2 cellular contexts compared by ENCODE assay signal in genomic region chr7:151185762-151186639, GRCh38.
TF ChIP-seq lines count a peak whose summit lies in the region.

No MANE protein-coding gene starts in this region.

TF ChIP-seq in GM23338, 12 proteins besides CTCF, POLR2A, EP300 and RAD21:
- no peak for TF ChIP-seq NANOG (IDR thresholded peaks at IDR 0.05; ENCODE audit: borderline replicate concordance)
- no peak for TF ChIP-seq ZNF331 (CRISPR knock-in tag; IDR thresholded peaks at IDR 0.05; ENCODE audit: low read depth)
- TF ChIP-seq JUNB (IDR thresholded peaks at IDR 0.05; ENCODE audit: unreplicated experiment), result no peak
- TF ChIP-seq, protein P1, sequence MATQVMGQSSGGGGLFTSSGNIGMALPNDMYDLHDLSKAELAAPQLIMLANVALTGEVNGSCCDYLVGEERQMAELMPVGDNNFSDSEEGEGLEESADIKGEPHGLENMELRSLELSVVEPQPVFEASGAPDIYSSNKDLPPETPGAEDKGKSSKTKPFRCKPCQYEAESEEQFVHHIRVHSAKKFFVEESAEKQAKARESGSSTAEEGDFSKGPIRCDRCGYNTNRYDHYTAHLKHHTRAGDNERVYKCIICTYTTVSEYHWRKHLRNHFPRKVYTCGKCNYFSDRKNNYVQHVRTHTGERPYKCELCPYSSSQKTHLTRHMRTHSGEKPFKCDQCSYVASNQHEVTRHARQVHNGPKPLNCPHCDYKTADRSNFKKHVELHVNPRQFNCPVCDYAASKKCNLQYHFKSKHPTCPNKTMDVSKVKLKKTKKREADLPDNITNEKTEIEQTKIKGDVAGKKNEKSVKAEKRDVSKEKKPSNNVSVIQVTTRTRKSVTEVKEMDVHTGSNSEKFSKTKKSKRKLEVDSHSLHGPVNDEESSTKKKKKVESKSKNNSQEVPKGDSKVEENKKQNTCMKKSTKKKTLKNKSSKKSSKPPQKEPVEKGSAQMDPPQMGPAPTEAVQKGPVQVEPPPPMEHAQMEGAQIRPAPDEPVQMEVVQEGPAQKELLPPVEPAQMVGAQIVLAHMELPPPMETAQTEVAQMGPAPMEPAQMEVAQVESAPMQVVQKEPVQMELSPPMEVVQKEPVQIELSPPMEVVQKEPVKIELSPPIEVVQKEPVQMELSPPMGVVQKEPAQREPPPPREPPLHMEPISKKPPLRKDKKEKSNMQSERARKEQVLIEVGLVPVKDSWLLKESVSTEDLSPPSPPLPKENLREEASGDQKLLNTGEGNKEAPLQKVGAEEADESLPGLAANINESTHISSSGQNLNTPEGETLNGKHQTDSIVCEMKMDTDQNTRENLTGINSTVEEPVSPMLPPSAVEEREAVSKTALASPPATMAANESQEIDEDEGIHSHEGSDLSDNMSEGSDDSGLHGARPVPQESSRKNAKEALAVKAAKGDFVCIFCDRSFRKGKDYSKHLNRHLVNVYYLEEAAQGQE (IDR thresholded peaks at IDR 0.05; ENCODE audit: unreplicated experiment), result no peak
- no peak for TF ChIP-seq EZH2 (IDR thresholded peaks at IDR 0.05; ENCODE audit: low read depth, unreplicated experiment)
- no peak for TF ChIP-seq POLR2AphosphoS5 (IDR thresholded peaks at IDR 0.05; ENCODE audit: low read depth)
- TF ChIP-seq ZNF114 (CRISPR knock-in tag; IDR thresholded peaks at IDR 0.05), result no peak
- no peak for TF ChIP-seq STAT1 (IDR thresholded peaks at IDR 0.05; ENCODE audit: unreplicated experiment)
- TF ChIP-seq, protein P2, sequence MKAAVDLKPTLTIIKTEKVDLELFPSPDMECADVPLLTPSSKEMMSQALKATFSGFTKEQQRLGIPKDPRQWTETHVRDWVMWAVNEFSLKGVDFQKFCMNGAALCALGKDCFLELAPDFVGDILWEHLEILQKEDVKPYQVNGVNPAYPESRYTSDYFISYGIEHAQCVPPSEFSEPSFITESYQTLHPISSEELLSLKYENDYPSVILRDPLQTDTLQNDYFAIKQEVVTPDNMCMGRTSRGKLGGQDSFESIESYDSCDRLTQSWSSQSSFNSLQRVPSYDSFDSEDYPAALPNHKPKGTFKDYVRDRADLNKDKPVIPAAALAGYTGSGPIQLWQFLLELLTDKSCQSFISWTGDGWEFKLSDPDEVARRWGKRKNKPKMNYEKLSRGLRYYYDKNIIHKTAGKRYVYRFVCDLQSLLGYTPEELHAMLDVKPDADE (IDR thresholded peaks at IDR 0.05), result no peak
- TF ChIP-seq CREB1 (CRISPR knock-in tag; IDR thresholded peaks at IDR 0.05; ENCODE audit: low read depth), result no peak
- no peak for TF ChIP-seq EZH2phosphoT487 (IDR thresholded peaks at IDR 0.05; ENCODE audit: unreplicated experiment)
- TF ChIP-seq, protein P3, sequence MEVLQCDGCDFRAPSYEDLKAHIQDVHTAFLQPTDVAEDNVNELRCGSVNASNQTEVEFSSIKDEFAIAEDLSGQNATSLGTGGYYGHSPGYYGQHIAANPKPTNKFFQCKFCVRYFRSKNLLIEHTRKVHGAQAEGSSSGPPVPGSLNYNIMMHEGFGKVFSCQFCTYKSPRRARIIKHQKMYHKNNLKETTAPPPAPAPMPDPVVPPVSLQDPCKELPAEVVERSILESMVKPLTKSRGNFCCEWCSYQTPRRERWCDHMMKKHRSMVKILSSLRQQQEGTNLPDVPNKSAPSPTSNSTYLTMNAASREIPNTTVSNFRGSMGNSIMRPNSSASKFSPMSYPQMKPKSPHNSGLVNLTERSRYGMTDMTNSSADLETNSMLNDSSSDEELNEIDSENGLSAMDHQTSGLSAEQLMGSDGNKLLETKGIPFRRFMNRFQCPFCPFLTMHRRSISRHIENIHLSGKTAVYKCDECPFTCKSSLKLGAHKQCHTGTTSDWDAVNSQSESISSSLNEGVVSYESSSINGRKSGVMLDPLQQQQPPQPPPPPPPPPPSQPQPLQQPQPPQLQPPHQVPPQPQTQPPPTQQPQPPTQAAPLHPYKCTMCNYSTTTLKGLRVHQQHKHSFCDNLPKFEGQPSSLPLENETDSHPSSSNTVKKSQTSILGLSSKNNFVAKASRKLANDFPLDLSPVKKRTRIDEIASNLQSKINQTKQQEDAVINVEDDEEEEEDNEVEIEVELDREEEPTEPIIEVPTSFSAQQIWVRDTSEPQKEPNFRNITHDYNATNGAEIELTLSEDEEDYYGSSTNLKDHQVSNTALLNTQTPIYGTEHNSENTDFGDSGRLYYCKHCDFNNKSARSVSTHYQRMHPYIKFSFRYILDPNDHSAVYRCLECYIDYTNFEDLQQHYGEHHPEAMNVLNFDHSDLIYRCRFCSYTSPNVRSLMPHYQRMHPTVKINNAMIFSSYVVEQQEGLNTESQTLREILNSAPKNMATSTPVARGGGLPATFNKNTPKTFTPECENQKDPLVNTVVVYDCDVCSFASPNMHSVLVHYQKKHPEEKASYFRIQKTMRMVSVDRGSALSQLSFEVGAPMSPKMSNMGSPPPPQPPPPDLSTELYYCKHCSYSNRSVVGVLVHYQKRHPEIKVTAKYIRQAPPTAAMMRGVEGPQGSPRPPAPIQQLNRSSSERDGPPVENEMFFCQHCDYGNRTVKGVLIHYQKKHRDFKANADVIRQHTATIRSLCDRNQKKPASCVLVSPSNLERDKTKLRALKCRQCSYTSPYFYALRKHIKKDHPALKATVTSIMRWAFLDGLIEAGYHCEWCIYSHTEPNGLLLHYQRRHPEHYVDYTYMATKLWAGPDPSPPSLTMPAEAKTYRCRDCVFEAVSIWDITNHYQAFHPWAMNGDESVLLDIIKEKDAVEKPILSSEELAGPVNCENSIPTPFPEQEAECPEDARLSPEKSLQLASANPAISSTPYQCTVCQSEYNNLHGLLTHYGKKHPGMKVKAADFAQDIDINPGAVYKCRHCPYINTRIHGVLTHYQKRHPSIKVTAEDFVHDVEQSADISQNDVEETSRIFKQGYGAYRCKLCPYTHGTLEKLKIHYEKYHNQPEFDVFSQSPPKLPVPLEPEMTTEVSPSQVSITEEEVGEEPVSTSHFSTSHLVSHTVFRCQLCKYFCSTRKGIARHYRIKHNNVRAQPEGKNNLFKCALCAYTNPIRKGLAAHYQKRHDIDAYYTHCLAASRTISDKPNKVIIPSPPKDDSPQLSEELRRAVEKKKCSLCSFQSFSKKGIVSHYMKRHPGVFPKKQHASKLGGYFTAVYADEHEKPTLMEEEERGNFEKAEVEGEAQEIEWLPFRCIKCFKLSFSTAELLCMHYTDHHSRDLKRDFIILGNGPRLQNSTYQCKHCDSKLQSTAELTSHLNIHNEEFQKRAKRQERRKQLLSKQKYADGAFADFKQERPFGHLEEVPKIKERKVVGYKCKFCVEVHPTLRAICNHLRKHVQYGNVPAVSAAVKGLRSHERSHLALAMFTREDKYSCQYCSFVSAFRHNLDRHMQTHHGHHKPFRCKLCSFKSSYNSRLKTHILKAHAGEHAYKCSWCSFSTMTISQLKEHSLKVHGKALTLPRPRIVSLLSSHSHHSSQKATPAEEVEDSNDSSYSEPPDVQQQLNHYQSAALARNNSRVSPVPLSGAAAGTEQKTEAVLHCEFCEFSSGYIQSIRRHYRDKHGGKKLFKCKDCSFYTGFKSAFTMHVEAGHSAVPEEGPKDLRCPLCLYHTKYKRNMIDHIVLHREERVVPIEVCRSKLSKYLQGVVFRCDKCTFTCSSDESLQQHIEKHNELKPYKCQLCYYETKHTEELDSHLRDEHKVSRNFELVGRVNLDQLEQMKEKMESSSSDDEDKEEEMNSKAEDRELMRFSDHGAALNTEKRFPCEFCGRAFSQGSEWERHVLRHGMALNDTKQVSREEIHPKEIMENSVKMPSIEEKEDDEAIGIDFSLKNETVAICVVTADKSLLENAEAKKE (CRISPR knock-in tag; IDR thresholded peaks at IDR 0.05), result no peak

TF ChIP-seq in HepG2, 621 proteins besides CTCF, POLR2A, EP300 and RAD21:
- TF ChIP-seq ZNF543 (CRISPR knock-in tag; IDR thresholded peaks at IDR 0.05), result no peak
- peak; percentile 18; the same call in 1 of the 2 replicates for TF ChIP-seq HNF4G (IDR thresholded peaks at IDR 0.05; ENCODE audit: borderline replicate concordance, low read depth, low read length)
- no peak for TF ChIP-seq HNF4G (CRISPR knock-in tag; IDR thresholded peaks at IDR 0.05; ENCODE audit: borderline replicate concordance, low read depth)
- 0 out of 2 replicates have a peak, but pooled peaks have one; percentile 6 for TF ChIP-seq HNF4A (CRISPR knock-in tag; IDR thresholded peaks at IDR 0.05)
